In genomic region chr5:161544350-161544765, GRCh38 we compare ENCODE assay signal across 8 cellular contexts. TPM values are rescaled to one million over a fixed set of nuclear protein-coding genes. Genes with fewer than 3 reads are reported as not detected.
A peak's percentile ranks its signal among the peaks of the same experiment; 100 is the strongest.
DNase-seq lines count a peak whose midpoint lies in the region; ATAC-seq and TF ChIP-seq lines count a peak whose summit lies in the region.

No MANE protein-coding gene starts in this region.

- CTCF ChIA-PET in activated CD4-positive, alpha-beta T cell treated with anti-CD3 and anti-CD28 coated beads, Interleukin-2, amount 10 ng/mL, durations not matched to agents 7 days and 5 days (lab: Charles Lee), result interaction anchor here (0.6 kb wide), 1 partner anchor 100 kb away, joined by 3 read pairs; no protein-coding TSS in a partner anchor
- CTCF ChIA-PET in CD8-positive, alpha-beta memory T cell (lab: Charles Lee), result no interaction called here

- peaks cover 46% of the 10 kb centered on the region for H3K27me3 Mint-ChIP-seq in activated CD4-positive, alpha-beta T cell treated with anti-CD3 and anti-CD28 coated beads, Interleukin-2, amount 10 ng/mL, durations not matched to agents 7 days and 5 days
- peaks cover 48% of the 10 kb centered on the region for H3K27me3 Mint-ChIP-seq in osteocyte (ENCODE audit: unreplicated experiment)
- H3K27me3 Mint-ChIP-seq in CD8-positive, alpha-beta memory T cell, result peaks cover 18 to 44% of the 10 kb centered on the region in 2 donors

- no peak overlapping the region for H3K27ac ChIP-seq in CD8-positive, alpha-beta memory T cell (ENCODE audit: low read depth, low read length)

- no peak overlapping the region for H3K27ac Mint-ChIP-seq in activated CD4-positive, alpha-beta T cell treated with anti-CD3 and anti-CD28 coated beads, Interleukin-2, amount 10 ng/mL, durations not matched to agents 7 days and 5 days
- no peak overlapping the region for H3K27ac Mint-ChIP-seq in osteocyte (ENCODE audit: unreplicated experiment)
- H3K27ac Mint-ChIP-seq in CD8-positive, alpha-beta memory T cell, result no peak overlapping the region

- no peaks in the 10 kb centered on the region for H3K4me1 ChIP-seq in CD8-positive, alpha-beta memory T cell (ENCODE audit: insufficient read depth, low read length)

- no peak overlapping the region for H3K4me3 Mint-ChIP-seq in activated CD4-positive, alpha-beta T cell treated with anti-CD3 and anti-CD28 coated beads, Interleukin-2, amount 10 ng/mL, durations not matched to agents 7 days and 5 days
- H3K4me3 Mint-ChIP-seq in osteocyte (ENCODE audit: unreplicated experiment), result no peak overlapping the region
- peak overlapping the region in 1 of 7 donors; percentile 25 for H3K4me3 Mint-ChIP-seq in CD8-positive, alpha-beta memory T cell

- H3K36me3 ChIP-seq in CD8-positive, alpha-beta memory T cell (ENCODE audit: insufficient read depth, low read length), result no peaks in the 10 kb centered on the region

- H3K36me3 Mint-ChIP-seq in activated CD4-positive, alpha-beta T cell treated with anti-CD3 and anti-CD28 coated beads, Interleukin-2, amount 10 ng/mL, durations not matched to agents 7 days and 5 days (ENCODE audit: low read depth), result no peaks in the 10 kb centered on the region
- H3K36me3 Mint-ChIP-seq in osteocyte (ENCODE audit: unreplicated experiment), result no peaks in the 10 kb centered on the region
- no peaks in the 10 kb centered on the region for H3K36me3 Mint-ChIP-seq in CD8-positive, alpha-beta memory T cell

- H3K4me3 ChIP-seq in fibroblast of mammary gland (ENCODE audit: control insufficient read depth, low read depth, low read length), result no peak overlapping the region
- H3K4me3 ChIP-seq in CD8-positive, alpha-beta memory T cell (ENCODE audit: low read length), result no peak overlapping the region

- ATAC-seq in GM19467 (IDR thresholded peaks at IDR 0.05; ENCODE audit: unreplicated experiment) (peak; percentile 38), HG03565 (IDR thresholded peaks at IDR 0.05; ENCODE audit: unreplicated experiment) (peak; percentile 51)

- H3K4me1 Mint-ChIP-seq in activated CD4-positive, alpha-beta T cell treated with anti-CD3 and anti-CD28 coated beads, Interleukin-2, amount 10 ng/mL, durations not matched to agents 7 days and 5 days, result peaks cover 11% of the 10 kb centered on the region
- H3K4me1 Mint-ChIP-seq in osteocyte (ENCODE audit: unreplicated experiment), result peaks cover 21% of the 10 kb centered on the region
- peaks cover 8 to 22% (median 13%) of the 10 kb centered on the region in 3 donors for H3K4me1 Mint-ChIP-seq in CD8-positive, alpha-beta memory T cell

- H3K9me3 ChIP-seq in CD8-positive, alpha-beta memory T cell (ENCODE audit: low read length), result no peaks in the 10 kb centered on the region

- POLR2A ChIA-PET in activated CD4-positive, alpha-beta T cell treated with anti-CD3 and anti-CD28 coated beads, Interleukin-2, amount 10 ng/mL, durations not matched to agents 7 days and 5 days (lab: Charles Lee), result no interaction called here
- POLR2A ChIA-PET in CD8-positive, alpha-beta memory T cell (lab: Charles Lee), result no interaction called here

- H3K9me3 Mint-ChIP-seq in activated CD4-positive, alpha-beta T cell treated with anti-CD3 and anti-CD28 coated beads, Interleukin-2, amount 10 ng/mL, durations not matched to agents 7 days and 5 days, result no peaks in the 10 kb centered on the region
- H3K9me3 Mint-ChIP-seq in osteocyte (ENCODE audit: unreplicated experiment), result no peaks in the 10 kb centered on the region
- peaks cover under 1 to 12% (median 9%) of the 10 kb centered on the region in 5 donors for H3K9me3 Mint-ChIP-seq in CD8-positive, alpha-beta memory T cell

- DNase-seq in activated CD4-positive, alpha-beta T cell treated with anti-CD3 and anti-CD28 coated beads, Interleukin-2, amount 10 ng/mL, durations not matched to agents 7 days and 5 days, result peak; percentile 25
- DNase-seq in activated CD4-positive, alpha-beta T cell treated with anti-CD3 and anti-CD28 coated beads for 1 hour, result no peak
- peak; percentile 36 for DNase-seq in SK-N-DZ (ENCODE audit: low spot score)
- DNase-seq in fibroblast of mammary gland (ENCODE audit: low read depth), result peak; percentile 54
- DNase-seq in osteocyte (ENCODE audit: extremely low spot score, unreplicated experiment), result no peak
- no peak for DNase-seq in CD8-positive, alpha-beta memory T cell

- peak; percentile 78 for TF ChIP-seq CTCF in fibroblast of mammary gland (conservative IDR thresholded peaks at IDR 0.05; ENCODE audit: control insufficient read depth, insufficient read depth, low read depth, low read length)
- TF ChIP-seq CTCF in osteocyte (IDR thresholded peaks at IDR 0.05), result peak; percentile 82

- no peaks in the 10 kb centered on the region for H3K27me3 ChIP-seq in CD8-positive, alpha-beta memory T cell (ENCODE audit: insufficient read depth, low read length, poor library complexity, severe bottlenecking)

RNA-seq across cellular contexts. Expression of gene GABRB2, which starts 2.2 kb away (rescaled TPM):
- not detected for total RNA-seq in activated CD4-positive, alpha-beta T cell treated with anti-CD3 and anti-CD28 coated beads, Interleukin-2, amount 10 ng/mL, durations not matched to agents 7 days and 5 days
- polyA plus RNA-seq in SK-N-DZ (2014; cell fraction: cytosol; rRNA removed), result not detected in 2 replicates
- not detected in 2 replicates for polyA plus RNA-seq in SK-N-DZ (2014; cell fraction: nucleus; rRNA removed)
- not detected in 2 replicates for total RNA-seq in osteocyte
- total RNA-seq in CD8-positive, alpha-beta memory T cell, result not detected
- not detected for polyA plus RNA-seq in CD8-positive, alpha-beta memory T cell

Comparison
In these comparisons a context has a peak if more than half of its experiments do, and no peak if none do; other contexts are left out.
1. DNase-seq: peak in activated CD4-positive, alpha-beta T cell treated with anti-CD3 and anti-CD28 coated beads, Interleukin-2, amount 10 ng/mL, durations not matched to agents 7 days and 5 days (single experiment), SK-N-DZ (single experiment) and fibroblast of mammary gland (single experiment); none in activated CD4-positive, alpha-beta T cell treated with anti-CD3 and anti-CD28 coated beads for 1 hour (single experiment), osteocyte (single experiment) and CD8-positive, alpha-beta memory T cell (0 of 5).